Comparison of ENCODE assay signal across 22 cellular contexts in the genomic region with DNA sequence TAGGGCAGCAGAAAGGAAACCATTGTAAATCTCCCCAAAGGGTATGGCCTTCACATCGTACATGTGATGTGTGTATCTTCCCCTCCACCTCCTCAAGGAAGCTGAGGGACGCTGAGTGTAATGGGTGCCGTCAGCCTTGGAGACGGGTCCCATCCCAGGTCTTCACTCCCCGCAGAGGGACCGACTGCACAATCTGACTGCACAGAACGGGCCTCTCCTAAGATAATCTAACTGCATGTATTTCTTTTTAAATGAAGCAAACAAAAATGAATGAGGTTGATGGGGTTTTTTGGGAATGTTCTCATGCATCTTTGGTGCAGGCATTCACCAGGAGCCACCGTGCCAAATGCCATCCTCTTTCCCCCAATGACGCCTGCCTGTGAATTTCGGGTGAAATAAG.
"Had no signal": no experiment of that assay in that cellular context is flagged by ENCODE, and none has a peak within 500 bp of the region (broad histone marks: within the 10 kb centered on the region; RNA-seq: fewer than 3 reads in every experiment).

No MANE protein-coding gene starts in this region.

- H3K4me3 ChIP-seq: colonic mucosa, esophagus squamous epithelium, gastrocnemius medialis, heart right ventricle, left lung, lower lobe of right lung, mucosa of descending colon had no signal

- H3K36me3 ChIP-seq: colonic mucosa, esophagus squamous epithelium, gastrocnemius medialis, heart right ventricle, left lung, lower lobe of right lung had no signal

- H3K27me3 ChIP-seq: colonic mucosa, gastrocnemius medialis, left lung had no signal

- H3K9me3 ChIP-seq: colonic mucosa, esophagus squamous epithelium, gastrocnemius medialis, heart right ventricle, left lung, lower lobe of right lung, mucosa of descending colon had no signal

- DNase-seq: colonic mucosa; cortex of kidney; effector CD8-positive, alpha-beta T cell; effector memory CD8-positive, alpha-beta T cell; erythroblast; esophagus squamous epithelium; foreskin fibroblast; foreskin melanocyte; gastrocnemius medialis; glutamatergic neuron; head of caudate nucleus; heart right ventricle; hippocampal formation; left cardiac atrium; left lung; left ventricle myocardium superior; lower lobe of right lung; mesenchymal stem cell; mucosa of descending colon; naive B cell had no signal

- H3K27ac ChIP-seq: colonic mucosa, epithelial cell of prostate, esophagus squamous epithelium, gastrocnemius medialis, heart right ventricle, left lung, lower lobe of right lung had no signal

- H3K4me1 ChIP-seq: colonic mucosa, gastrocnemius medialis, left lung, lower lobe of right lung had no signal

- ATAC-seq: effector memory CD8-positive, alpha-beta T cell; esophagus mucosa; gastrocnemius medialis; heart right ventricle; left cardiac atrium; left lung; left ventricle myocardium superior; lower lobe of right lung; mucosa of descending colon had no signal
